ENCODE assay signal across 30 cellular contexts in genomic region chr22:19917389-19918138, GRCh38.
"Had no signal": no experiment of that assay in that cellular context is flagged by ENCODE, and none has a peak within 500 bp of the region (broad histone marks: within the 10 kb centered on the region; RNA-seq: fewer than 3 reads in every experiment).

No MANE protein-coding gene starts in this region.

- H3K4me1 Mint-ChIP-seq: activated naive CD8-positive, alpha-beta T cell treated with anti-CD3 and anti-CD28 coated beads for 36 hours; natural killer cell had no signal

- H3K4me3 Mint-ChIP-seq: activated naive CD4-positive, alpha-beta T cell treated with anti-CD3 and anti-CD28 coated beads for 36 hours; activated naive CD8-positive, alpha-beta T cell treated with anti-CD3 and anti-CD28 coated beads for 36 hours; activated T-helper 1 cell treated with anti-CD3 and anti-CD28 coated beads, Interleukin-12 subunit alpha, Interleukin-12 subunit beta, Interleukin-2, Interleukin-4 antibody, amounts not matched to agents 30 ng/mL and 10 ng/mL and 1 ng/mL, durations not matched to agents 14 hours and 24 hours and 36 hours; natural killer cell; stimulated activated naive CD8-positive, alpha-beta T cell treated with anti-CD3 and anti-CD28 coated beads, Interleukin-15, Interleukin-2, amounts not matched to agents 100 ng/mL and 50 ng/mL, for 24 hours had no signal

- H3K27ac ChIP-seq: adrenal gland, body of pancreas, cardiac muscle cell, esophagus muscularis mucosa, left lung, neutrophil, ovary, skin epidermis, thoracic aorta, upper lobe of left lung, vagina had no signal

- H3K27me3 ChIP-seq: adrenal gland, body of pancreas, cardiac muscle cell, esophagus muscularis mucosa, left lung, neutrophil, ovary, upper lobe of left lung, vagina had no signal

- H3K4me1 ChIP-seq: adrenal gland, esophagus muscularis mucosa, left lung, upper lobe of left lung, vagina had no signal

- H3K9me3 ChIP-seq: adrenal gland, body of pancreas, esophagus muscularis mucosa, left lung, neutrophil, ovary, thoracic aorta, upper lobe of left lung, vagina had no signal

- H3K27ac Mint-ChIP-seq: activated naive CD4-positive, alpha-beta T cell treated with anti-CD3 and anti-CD28 coated beads for 36 hours; activated naive CD8-positive, alpha-beta T cell treated with anti-CD3 and anti-CD28 coated beads for 36 hours; activated T-helper 1 cell treated with anti-CD3 and anti-CD28 coated beads, Interleukin-12 subunit alpha, Interleukin-12 subunit beta, Interleukin-2, Interleukin-4 antibody, amounts not matched to agents 30 ng/mL and 10 ng/mL and 1 ng/mL, durations not matched to agents 14 hours and 24 hours and 36 hours; natural killer cell; progenitor cell of endocrine pancreas; stimulated activated naive CD8-positive, alpha-beta T cell treated with anti-CD3 and anti-CD28 coated beads, Interleukin-15, Interleukin-2, amounts not matched to agents 100 ng/mL and 50 ng/mL, for 24 hours had no signal

- H3K4me3 ChIP-seq: adrenal gland, body of pancreas, cardiac muscle cell, esophagus muscularis mucosa, left lung, lung, ovary, skin epidermis, thoracic aorta, upper lobe of left lung, vagina had no signal

- H3K9me3 Mint-ChIP-seq: activated naive CD4-positive, alpha-beta T cell treated with anti-CD3 and anti-CD28 coated beads for 36 hours; activated naive CD8-positive, alpha-beta T cell treated with anti-CD3 and anti-CD28 coated beads for 36 hours; activated T-helper 1 cell treated with anti-CD3 and anti-CD28 coated beads, Interleukin-12 subunit alpha, Interleukin-12 subunit beta, Interleukin-2, Interleukin-4 antibody, amounts not matched to agents 30 ng/mL and 10 ng/mL and 1 ng/mL, durations not matched to agents 14 hours and 24 hours and 36 hours; natural killer cell; stimulated activated naive CD8-positive, alpha-beta T cell treated with anti-CD3 and anti-CD28 coated beads, Interleukin-15, Interleukin-2, amounts not matched to agents 100 ng/mL and 50 ng/mL, for 24 hours had no signal

- ATAC-seq: body of pancreas, natural killer cell, sciatic nerve had no signal

- H3K27me3 Mint-ChIP-seq: activated naive CD8-positive, alpha-beta T cell treated with anti-CD3 and anti-CD28 coated beads for 36 hours; stimulated activated naive CD8-positive, alpha-beta T cell treated with anti-CD3 and anti-CD28 coated beads, Interleukin-15, Interleukin-2, amounts not matched to agents 100 ng/mL and 50 ng/mL, for 24 hours had no signal

- DNase-seq: activated CD4-positive, alpha-beta T cell treated with anti-CD3 and anti-CD28 coated beads for 4 hours; activated CD4-positive, alpha-beta T cell treated with anti-CD3 and anti-CD28 coated beads, Interleukin-2, amount 50 U/mL, for 4 hours; activated CD8-positive, alpha-beta memory T cell treated with anti-CD3 and anti-CD28 coated beads for 24 hours; activated effector memory CD4-positive, alpha-beta T cell treated with anti-CD3 and anti-CD28 coated beads, Interleukin-2, amount 50 U/mL, for 16 hours; activated naive CD4-positive, alpha-beta T cell treated with anti-CD3 and anti-CD28 coated beads for 36 hours; activated naive CD8-positive, alpha-beta T cell treated with anti-CD3 and anti-CD28 coated beads for 36 hours; activated T-cell treated with anti-CD3 and anti-CD28 coated beads, Interleukin-2, amount 50 U/mL, for 1 hour; adrenal gland; aorta; foreskin melanocyte; mesendoderm; natural killer cell; ovary; retina; stimulated activated CD4-positive, alpha-beta T cell treated with anti-CD3 and anti-CD28 coated beads, Interleukin-12 subunit alpha, Interleukin-12 subunit beta, amount 100 ng/mL, for 4 hours; stimulated activated CD4-positive, alpha-beta T cell treated with anti-CD3 and anti-CD28 coated beads, Interleukin-4, amount 100 ng/mL, for 1 hour; upper lobe of left lung had no signal

- H3K36me3 ChIP-seq: cardiac muscle cell, ovary had no signal
